Comparison of ENCODE assay signal across 1 cellular context in genomic region chr10:71724539-71724938, GRCh38.
TF ChIP-seq lines count a peak whose summit lies in the region.

No MANE protein-coding gene starts in this region.

TF ChIP-seq in K562, 482 proteins besides CTCF, POLR2A, EP300 and RAD21:
- TF ChIP-seq RBM14 (IDR thresholded peaks at IDR 0.05; ENCODE audit: borderline replicate concordance, insufficient read depth, low read depth, low read length) (no peak), NFYB (IDR thresholded peaks at IDR 0.05; ENCODE audit: extremely low read depth, insufficient read length) (peak; percentile 66)
TF ChIP-seq in K562: peak in this region for 1.
